Comparison of ENCODE assay signal across 1 cellular context in genomic region chr11:125995313-125995712, GRCh38.
A peak's percentile ranks its signal among the peaks of the same experiment; 100 is the strongest.
TF ChIP-seq lines count a peak whose summit lies in the region.

No MANE protein-coding gene starts in this region.

TF ChIP-seq in GM12878, 131 proteins besides CTCF, POLR2A, EP300 and RAD21 (continued from another document and continues in another):
- TF ChIP-seq BCL3 (IDR thresholded peaks at IDR 0.05; ENCODE audit: borderline replicate concordance, insufficient read depth, low read depth, low read length, poor library complexity, severe bottlenecking) (no peak), ESRRA (IDR thresholded peaks at IDR 0.05; ENCODE audit: low read length) (no peak), NBN (IDR thresholded peaks at IDR 0.05) (no peak), ZBTB4 (CRISPR knock-in tag; IDR thresholded peaks at IDR 0.05) (no peak), SMC3 (IDR thresholded peaks at IDR 0.05; ENCODE audit: borderline replicate concordance, low read length) (no peak), SUPT20H (IDR thresholded peaks at IDR 0.05; ENCODE audit: borderline replicate concordance, control insufficient read depth, low read depth, low read length) (no peak), CBX3 (IDR thresholded peaks at IDR 0.05; ENCODE audit: borderline replicate concordance, low read depth) (no peak), PAX8 (IDR thresholded peaks at IDR 0.05) (no peak), ATF7 (IDR thresholded peaks at IDR 0.05; ENCODE audit: low read depth) (0 out of 2 replicates have a peak, but pooled peaks have one; percentile 27), SMARCA5 (IDR thresholded peaks at IDR 0.05) (no peak), MTA2 (IDR thresholded peaks at IDR 0.05; ENCODE audit: low read depth) (peak; percentile 46; the same call in 1 of the 2 replicates), NFYA (IDR thresholded peaks at IDR 0.05; ENCODE audit: borderline replicate concordance, low read depth, low read length) (no peak), HDGF (IDR thresholded peaks at IDR 0.05) (no peak), IKZF1 (conservative IDR thresholded peaks at IDR 0.05) (0 out of 2 replicates have a peak, but pooled peaks have one; percentile 30), E4F1 (IDR thresholded peaks at IDR 0.05; ENCODE audit: borderline replicate concordance, partially characterized antibody) (no peak), CUX1 (IDR thresholded peaks at IDR 0.05; ENCODE audit: insufficient replicate concordance, low read depth, low read length) (no peak), BACH1 (IDR thresholded peaks at IDR 0.05; ENCODE audit: borderline replicate concordance) (no peak), DPF2 (IDR thresholded peaks at IDR 0.05) (peak; percentile 80), TAF1 (IDR thresholded peaks at IDR 0.05; ENCODE audit: borderline replicate concordance, low read depth, low read length) (no peak), MEF2B (IDR thresholded peaks at IDR 0.05; ENCODE audit: partially characterized antibody, poor library complexity, severe bottlenecking) (no peak), RELB (IDR thresholded peaks at IDR 0.05; ENCODE audit: low read depth) (peak; percentile 56), HCFC1 (IDR thresholded peaks at IDR 0.05; ENCODE audit: low read length) (no peak), EED (IDR thresholded peaks at IDR 0.05; ENCODE audit: low read depth) (no peak), ZBTB40 (IDR thresholded peaks at IDR 0.05; ENCODE audit: borderline replicate concordance) (no peak), BHLHE40 (IDR thresholded peaks at IDR 0.05; ENCODE audit: borderline replicate concordance in 1 of 2, low read depth in 2 of 2, low read length in 1 of 2) (peak; percentile 41 to 60; a peak in 2 of 4 replicates), KAT2A (conservative IDR thresholded peaks at IDR 0.05; ENCODE audit: control insufficient read depth, low read depth, low read length) (no peak), KLF5 (IDR thresholded peaks at IDR 0.05; ENCODE audit: partially characterized antibody) (no peak), POU2F2 (IDR thresholded peaks at IDR 0.05; ENCODE audit: borderline replicate concordance, low read depth, low read length) (no peak), SP1 (IDR thresholded peaks at IDR 0.05; ENCODE audit: low read depth, low read length) (no peak), ZNF384 (IDR thresholded peaks at IDR 0.05; ENCODE audit: borderline replicate concordance, low read depth, low read length) (no peak), IKZF2 (IDR thresholded peaks at IDR 0.05) (0 out of 4 replicates have a peak, but pooled peaks have one; percentile 23 to 32), TARDBP (IDR thresholded peaks at IDR 0.05; ENCODE audit: borderline replicate concordance) (no peak), FOXK2 (IDR thresholded peaks at IDR 0.05) (no peak), SPI1 (IDR thresholded peaks at IDR 0.05; ENCODE audit: borderline replicate concordance, insufficient read depth, low read depth, low read length) (no peak), JUNB (IDR thresholded peaks at IDR 0.05) (peak; percentile 61), CREB1 (IDR thresholded peaks at IDR 0.05; ENCODE audit: low read depth) (no peak), PBX3 (IDR thresholded peaks at IDR 0.05; ENCODE audit: insufficient replicate concordance, low read depth, low read length) (peak; percentile 53), NRF1 (conservative IDR thresholded peaks at IDR 0.05; ENCODE audit: low read depth, low read length) (no peak), SMAD5 (IDR thresholded peaks at IDR 0.05; ENCODE audit: low read depth) (no peak), YBX1 (IDR thresholded peaks at IDR 0.05) (no peak), YY1 (IDR thresholded peaks at IDR 0.05; ENCODE audit: low read depth, low read length) (no peak), TCF7 (IDR thresholded peaks at IDR 0.05; ENCODE audit: borderline replicate concordance) (no peak), MTA3 (IDR thresholded peaks at IDR 0.05; ENCODE audit: borderline replicate concordance, low read length) (no peak), NFIC (IDR thresholded peaks at IDR 0.05; ENCODE audit: low read depth, low read length) (no peak), RCOR1 (conservative IDR thresholded peaks at IDR 0.05; ENCODE audit: low read depth, low read length) (no peak)
